In genomic region chr19:51676566-51677083, GRCh38 we compare ENCODE assay signal across 13 cellular contexts. TPM values are rescaled to one million over a fixed set of nuclear protein-coding genes. Genes with fewer than 3 reads are reported as not detected.
DNase-seq lines count a peak whose midpoint lies in the region; ATAC-seq and TF ChIP-seq lines count a peak whose summit lies in the region.
"Had no signal": no experiment of that assay in that cellular context is flagged by ENCODE, and none has a peak within 500 bp of the region (broad histone marks: within the 10 kb centered on the region; RNA-seq: fewer than 3 reads in every experiment).

No MANE protein-coding gene starts in this region.

- H3K4me3 ChIP-seq in spleen = no peak overlapping the region

- peak overlapping the region; percentile 34 for H3K4me3 Mint-ChIP-seq in T-helper 17 cell
- H3K4me3 Mint-ChIP-seq: mesothelial cell of epicardium had no signal

- H3K36me3 ChIP-seq in spleen = no peaks in the 10 kb centered on the region

- H3K9me3 ChIP-seq in T-helper 17 cell (ENCODE audit: control insufficient read depth, low read length, poor library complexity, severe bottlenecking) (no peaks in the 10 kb centered on the region), spleen (peaks cover 0 to 3% (median 0%) of the 10 kb centered on the region in 8 donors)

- no peak for TF ChIP-seq POLR2A in spleen (IDR thresholded peaks at IDR 0.05)

- no peaks in the 10 kb centered on the region for H3K36me3 Mint-ChIP-seq in T-helper 17 cell (ENCODE audit: low read depth)
- H3K36me3 Mint-ChIP-seq: mesothelial cell of epicardium had no signal

- H3K4me1 Mint-ChIP-seq in T-helper 17 cell = peaks cover 6% of the 10 kb centered on the region
- H3K4me1 Mint-ChIP-seq: mesothelial cell of epicardium had no signal

- no peak overlapping the region for H3K27ac ChIP-seq in spleen

- ATAC-seq in T-helper 17 cell = peak; percentile 80

- no peaks in the 10 kb centered on the region for H3K27me3 Mint-ChIP-seq in T-helper 17 cell

- intact Hi-C loops in spleen (cut with DNase I; ENCODE audit: low total_unique reads) = no loop called here

- no peak for TF ChIP-seq CTCF in spleen (IDR thresholded peaks at IDR 0.05 in 8 of 11, conservative IDR thresholded peaks at IDR 0.05 in 3 of 11)

- H3K27ac Mint-ChIP-seq in T-helper 17 cell = no peak overlapping the region
- H3K27ac Mint-ChIP-seq: mesothelial cell of epicardium had no signal

- peaks cover 0 to 4% (median 0%) of the 10 kb centered on the region in 6 donors for H3K4me1 ChIP-seq in spleen

- DNase-seq in stimulated activated CD4-positive, alpha-beta T cell treated with anti-CD3 and anti-CD28 coated beads, Interleukin-1b, Interleukin-23, amount 100 ng/mL, for 48 hours = peak; percentile 30
- DNase-seq in stimulated activated CD4-positive, alpha-beta T cell treated with anti-CD3 and anti-CD28 coated beads, Interleukin-12 subunit alpha, Interleukin-12 subunit beta, amount 100 ng/mL, for 4 hours = no peak
- DNase-seq in T-helper 17 cell (no peak), glomerular visceral epithelial cell (ENCODE audit: extremely low spot score) (no peak), DMS79 treated with DMSO at 0.1 percent for 48 hours (lab: John Stamatoyannopoulos, UW) (no peak), spleen (no peak)
- peak; percentile 19 for DNase-seq in central memory CD4-positive, alpha-beta T cell
- DNase-seq: NCI-H345; NK-92 treated with Interleukin-12 subunit alpha and Interleukin-12 subunit beta, amount 100 ng/mL, for 24 hours had no signal

- WGBS in spleen, 5 donors = 35 to 62% (median 48%) methylated on average over 11 of the region's 11 CpGs

- H3K27me3 ChIP-seq in spleen (replicated peaks in 1 of 7) = peaks cover 0 to 50% (median 0%) of the 10 kb centered on the region in 7 donors

RNA-seq across cellular contexts. Expression of gene SPACA6, which starts 16.5 kb away (rescaled TPM):
- total RNA-seq in T-helper 17 cell (1 to 10 TPM; 4.3 to 6.4 TPM), spleen (10 to 100 TPM; 16.4 to 29.3 (median 20.1) TPM)
- polyA plus RNA-seq in spleen = 10 to 100 TPM in 2 of 3 donors, 1 to 10 TPM in 1; 9.6 to 44.2 (median 20.2) TPM

RNA-seq across cellular contexts. Expression of gene SIGLEC14, which starts 30.0 kb away (rescaled TPM):
- 1 to 10 TPM in 1 of 2 donors, under 1 TPM in 1; 0.86 to 3.3 TPM for total RNA-seq in T-helper 17 cell
- total RNA-seq in spleen = 100 to 1,000 TPM in 1 of 7 donors, 10 to 100 TPM in 4, not detected in 2; 40.1 to 101 (median 84.4) TPM
- 10 to 100 TPM; 13.3 to 20.8 (median 15.9) TPM for polyA plus RNA-seq in spleen
- total RNA-seq: endothelial cell of umbilical vein, M059J, mesothelial cell of epicardium had no signal

RNA-seq across cellular contexts. Expression of gene SIGLEC5, which starts 46.4 kb away (rescaled TPM):
- under 1 TPM in 1 of 2 donors, not detected in 1; 0.37 TPM for total RNA-seq in T-helper 17 cell
- total RNA-seq in spleen = 10 to 100 TPM in 1 of 7 donors, 1 to 10 TPM in 4, not detected in 2; 5.9 to 12.9 (median 9.8) TPM
- polyA plus RNA-seq in spleen = not detected
- total RNA-seq: endothelial cell of umbilical vein, HT1080, M059J, mesothelial cell of epicardium had no signal
- polyA plus RNA-seq: endothelial cell of umbilical vein had no signal

RNA-seq across cellular contexts. Expression of gene HAS1, which starts 47.2 kb away (rescaled TPM):
- not detected for total RNA-seq in T-helper 17 cell
- under 1 TPM in 2 of 7 donors, not detected in 5; 0.22 to 0.54 TPM for total RNA-seq in spleen
- polyA plus RNA-seq in spleen = under 1 TPM in 2 of 3 donors, not detected in 1; 0.11 to 0.58 TPM
- total RNA-seq: endothelial cell of umbilical vein, HT1080, M059J had no signal
- polyA plus RNA-seq: endothelial cell of umbilical vein had no signal

Comparison
In these comparisons a context has a peak if more than half of its experiments do, and no peak if none do; other contexts are left out.
1. DNase-seq: peak in stimulated activated CD4-positive, alpha-beta T cell treated with anti-CD3 and anti-CD28 coated beads, Interleukin-1b, Interleukin-23, amount 100 ng/mL, for 48 hours (single experiment) and central memory CD4-positive, alpha-beta T cell (single experiment); none in stimulated activated CD4-positive, alpha-beta T cell treated with anti-CD3 and anti-CD28 coated beads, Interleukin-12 subunit alpha, Interleukin-12 subunit beta, amount 100 ng/mL, for 4 hours (single experiment), T-helper 17 cell (0 of 3), glomerular visceral epithelial cell (single experiment), DMS79 treated with DMSO at 0.1 percent for 48 hours (single experiment) and spleen (single experiment).